Comparison of ENCODE assay signal across 1 cellular context in the genomic region with DNA sequence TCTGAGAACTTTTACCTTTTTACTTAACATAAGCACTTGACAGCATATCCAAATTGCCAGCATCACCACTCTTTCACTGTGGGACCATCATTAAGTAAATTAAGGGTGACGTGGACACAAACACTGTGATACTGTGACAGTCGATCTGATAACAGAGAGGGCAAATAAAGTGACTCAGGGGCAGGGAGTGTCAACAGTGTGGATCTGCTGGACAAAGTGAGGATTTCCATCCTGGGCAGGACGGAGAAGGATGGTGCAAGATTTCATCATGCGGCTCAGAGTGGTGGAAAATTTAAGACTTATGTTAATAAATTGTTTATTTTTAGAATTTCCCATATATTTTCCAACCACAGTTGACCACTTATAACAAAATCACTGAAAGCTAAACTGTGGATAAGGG.
A peak's percentile ranks its signal among the peaks of the same experiment; 100 is the strongest.
TF ChIP-seq lines count a peak whose summit lies in the region.

No MANE protein-coding gene starts in this region.

TF ChIP-seq in HepG2, 621 proteins besides CTCF, POLR2A, EP300 and RAD21 (continues in another document):
- no peak for TF ChIP-seq NFIB (CRISPR knock-in tag; IDR thresholded peaks at IDR 0.05; ENCODE audit: borderline replicate concordance)
- 0 out of 2 replicates have a peak, but pooled peaks have one; percentile 46 for TF ChIP-seq ELF3 (CRISPR knock-in tag; IDR thresholded peaks at IDR 0.05)
- TF ChIP-seq, protein P1, sequence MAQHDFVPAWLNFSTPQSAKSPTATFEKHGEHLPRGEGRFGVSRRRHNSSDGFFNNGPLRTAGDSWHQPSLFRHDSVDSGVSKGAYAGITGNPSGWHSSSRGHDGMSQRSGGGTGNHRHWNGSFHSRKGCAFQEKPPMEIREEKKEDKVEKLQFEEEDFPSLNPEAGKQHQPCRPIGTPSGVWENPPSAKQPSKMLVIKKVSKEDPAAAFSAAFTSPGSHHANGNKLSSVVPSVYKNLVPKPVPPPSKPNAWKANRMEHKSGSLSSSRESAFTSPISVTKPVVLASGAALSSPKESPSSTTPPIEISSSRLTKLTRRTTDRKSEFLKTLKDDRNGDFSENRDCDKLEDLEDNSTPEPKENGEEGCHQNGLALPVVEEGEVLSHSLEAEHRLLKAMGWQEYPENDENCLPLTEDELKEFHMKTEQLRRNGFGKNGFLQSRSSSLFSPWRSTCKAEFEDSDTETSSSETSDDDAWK (CRISPR knock-in tag; IDR thresholded peaks at IDR 0.05) = no peak
- TF ChIP-seq ZNF605 (CRISPR knock-in tag; IDR thresholded peaks at IDR 0.05) = no peak
- 0 out of 2 replicates have a peak, but pooled peaks have one; percentile 30 for TF ChIP-seq ZSCAN20 (CRISPR knock-in tag; IDR thresholded peaks at IDR 0.05; ENCODE audit: borderline replicate concordance)
- TF ChIP-seq ZNF720 (CRISPR knock-in tag; IDR thresholded peaks at IDR 0.05) = no peak
- TF ChIP-seq, protein P2, sequence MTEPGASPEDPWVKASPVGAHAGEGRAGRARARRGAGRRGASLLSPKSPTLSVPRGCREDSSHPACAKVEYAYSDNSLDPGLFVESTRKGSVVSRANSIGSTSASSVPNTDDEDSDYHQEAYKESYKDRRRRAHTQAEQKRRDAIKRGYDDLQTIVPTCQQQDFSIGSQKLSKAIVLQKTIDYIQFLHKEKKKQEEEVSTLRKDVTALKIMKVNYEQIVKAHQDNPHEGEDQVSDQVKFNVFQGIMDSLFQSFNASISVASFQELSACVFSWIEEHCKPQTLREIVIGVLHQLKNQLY (CRISPR knock-in tag; IDR thresholded peaks at IDR 0.05) = peak; percentile 52; the same call in 1 of the 2 replicates
- TF ChIP-seq, protein P3, sequence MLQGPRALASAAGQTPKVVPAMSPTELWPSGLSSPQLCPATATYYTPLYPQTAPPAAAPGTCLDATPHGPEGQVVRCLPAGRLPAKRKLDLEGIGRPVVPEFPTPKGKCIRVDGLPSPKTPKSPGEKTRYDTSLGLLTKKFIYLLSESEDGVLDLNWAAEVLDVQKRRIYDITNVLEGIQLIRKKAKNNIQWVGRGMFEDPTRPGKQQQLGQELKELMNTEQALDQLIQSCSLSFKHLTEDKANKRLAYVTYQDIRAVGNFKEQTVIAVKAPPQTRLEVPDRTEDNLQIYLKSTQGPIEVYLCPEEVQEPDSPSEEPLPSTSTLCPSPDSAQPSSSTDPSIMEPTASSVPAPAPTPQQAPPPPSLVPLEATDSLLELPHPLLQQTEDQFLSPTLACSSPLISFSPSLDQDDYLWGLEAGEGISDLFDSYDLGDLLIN (CRISPR knock-in tag; IDR thresholded peaks at IDR 0.05; ENCODE audit: borderline replicate concordance) = no peak
- no peak for TF ChIP-seq ZNF772 (CRISPR knock-in tag; IDR thresholded peaks at IDR 0.05)
- TF ChIP-seq SIX1 (CRISPR knock-in tag; IDR thresholded peaks at IDR 0.05; ENCODE audit: borderline replicate concordance) = peak; percentile 59; the same call in 1 of the 2 replicates
- no peak for TF ChIP-seq ARHGAP35 (CRISPR knock-in tag; IDR thresholded peaks at IDR 0.05; ENCODE audit: borderline replicate concordance)
- TF ChIP-seq ATAD3A (CRISPR knock-in tag; IDR thresholded peaks at IDR 0.05) = no peak
- TF ChIP-seq KMT2B (CRISPR knock-in tag; IDR thresholded peaks at IDR 0.05) = no peak
- TF ChIP-seq DR1 (CRISPR knock-in tag; IDR thresholded peaks at IDR 0.05) = no peak
- TF ChIP-seq ZEB1 (IDR thresholded peaks at IDR 0.05; ENCODE audit: insufficient replicate concordance, low read depth) = no peak
- TF ChIP-seq, protein P4, sequence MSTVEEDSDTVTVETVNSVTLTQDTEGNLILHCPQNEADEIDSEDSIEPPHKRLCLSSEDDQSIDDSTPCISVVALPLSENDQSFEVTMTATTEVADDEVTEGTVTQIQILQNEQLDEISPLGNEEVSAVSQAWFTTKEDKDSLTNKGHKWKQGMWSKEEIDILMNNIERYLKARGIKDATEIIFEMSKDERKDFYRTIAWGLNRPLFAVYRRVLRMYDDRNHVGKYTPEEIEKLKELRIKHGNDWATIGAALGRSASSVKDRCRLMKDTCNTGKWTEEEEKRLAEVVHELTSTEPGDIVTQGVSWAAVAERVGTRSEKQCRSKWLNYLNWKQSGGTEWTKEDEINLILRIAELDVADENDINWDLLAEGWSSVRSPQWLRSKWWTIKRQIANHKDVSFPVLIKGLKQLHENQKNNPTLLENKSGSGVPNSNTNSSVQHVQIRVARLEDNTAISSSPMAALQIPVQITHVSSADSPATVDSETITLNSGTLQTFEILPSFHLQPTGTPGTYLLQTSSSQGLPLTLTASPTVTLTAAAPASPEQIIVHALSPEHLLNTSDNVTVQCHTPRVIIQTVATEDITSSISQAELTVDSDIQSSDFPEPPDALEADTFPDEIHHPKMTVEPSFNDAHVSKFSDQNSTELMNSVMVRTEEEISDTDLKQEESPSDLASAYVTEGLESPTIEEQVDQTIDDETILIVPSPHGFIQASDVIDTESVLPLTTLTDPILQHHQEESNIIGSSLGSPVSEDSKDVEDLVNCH (CRISPR knock-in tag; IDR thresholded peaks at IDR 0.05) = no peak
- no peak for TF ChIP-seq ZNF562 (CRISPR knock-in tag; IDR thresholded peaks at IDR 0.05; ENCODE audit: borderline replicate concordance)
- TF ChIP-seq ZNF205 (CRISPR knock-in tag; IDR thresholded peaks at IDR 0.05) = peak; percentile 57; the same call in 1 of the 2 replicates
- no peak for TF ChIP-seq NFE2 (CRISPR knock-in tag; IDR thresholded peaks at IDR 0.05)
- TF ChIP-seq ZC3H13 (CRISPR knock-in tag; IDR thresholded peaks at IDR 0.05) = no peak
- TF ChIP-seq HMG20A (CRISPR knock-in tag; IDR thresholded peaks at IDR 0.05; ENCODE audit: borderline replicate concordance) = peak; percentile 82; the same call in 1 of the 2 replicates
- peak; percentile 66 for TF ChIP-seq DPF2 (CRISPR knock-in tag; IDR thresholded peaks at IDR 0.05; ENCODE audit: borderline replicate concordance, low read depth)
- peak; percentile 75 for TF ChIP-seq KLF6 (CRISPR knock-in tag; IDR thresholded peaks at IDR 0.05)
- TF ChIP-seq ZNF235 (CRISPR knock-in tag; IDR thresholded peaks at IDR 0.05; ENCODE audit: borderline replicate concordance) = no peak
- TF ChIP-seq, protein P5, sequence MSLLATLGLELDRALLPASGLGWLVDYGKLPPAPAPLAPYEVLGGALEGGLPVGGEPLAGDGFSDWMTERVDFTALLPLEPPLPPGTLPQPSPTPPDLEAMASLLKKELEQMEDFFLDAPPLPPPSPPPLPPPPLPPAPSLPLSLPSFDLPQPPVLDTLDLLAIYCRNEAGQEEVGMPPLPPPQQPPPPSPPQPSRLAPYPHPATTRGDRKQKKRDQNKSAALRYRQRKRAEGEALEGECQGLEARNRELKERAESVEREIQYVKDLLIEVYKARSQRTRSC (CRISPR knock-in tag; IDR thresholded peaks at IDR 0.05; ENCODE audit: low read depth) = no peak; the same call in 1 of the 2 replicates
- TF ChIP-seq ZNF230 (CRISPR knock-in tag; IDR thresholded peaks at IDR 0.05) = no peak
- TF ChIP-seq ZSCAN25 (CRISPR knock-in tag; IDR thresholded peaks at IDR 0.05) = no peak
- no peak for TF ChIP-seq POLR2AphosphoS2 (IDR thresholded peaks at IDR 0.05; ENCODE audit: low read depth, low read length)
- TF ChIP-seq, protein P6, sequence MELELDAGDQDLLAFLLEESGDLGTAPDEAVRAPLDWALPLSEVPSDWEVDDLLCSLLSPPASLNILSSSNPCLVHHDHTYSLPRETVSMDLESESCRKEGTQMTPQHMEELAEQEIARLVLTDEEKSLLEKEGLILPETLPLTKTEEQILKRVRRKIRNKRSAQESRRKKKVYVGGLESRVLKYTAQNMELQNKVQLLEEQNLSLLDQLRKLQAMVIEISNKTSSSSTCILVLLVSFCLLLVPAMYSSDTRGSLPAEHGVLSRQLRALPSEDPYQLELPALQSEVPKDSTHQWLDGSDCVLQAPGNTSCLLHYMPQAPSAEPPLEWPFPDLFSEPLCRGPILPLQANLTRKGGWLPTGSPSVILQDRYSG (CRISPR knock-in tag; IDR thresholded peaks at IDR 0.05) = no peak
- no peak for TF ChIP-seq ZFAT (CRISPR knock-in tag; conservative IDR thresholded peaks at IDR 0.05)
- no peak for TF ChIP-seq NRL (CRISPR knock-in tag; IDR thresholded peaks at IDR 0.05; ENCODE audit: borderline replicate concordance)
- peak; percentile 80; the same call in 1 of the 2 replicates for TF ChIP-seq FOXJ3 (CRISPR knock-in tag; IDR thresholded peaks at IDR 0.05; ENCODE audit: borderline replicate concordance)
- TF ChIP-seq XBP1 (CRISPR knock-in tag; IDR thresholded peaks at IDR 0.05) = peak; percentile 86; the same call in 1 of the 2 replicates
- peak; percentile 50; the same call in 1 of the 2 replicates for TF ChIP-seq ZMYM4 (CRISPR knock-in tag; IDR thresholded peaks at IDR 0.05)
- TF ChIP-seq ZNF264 (CRISPR knock-in tag; IDR thresholded peaks at IDR 0.05) = no peak
- TF ChIP-seq HOXA3 (CRISPR knock-in tag; IDR thresholded peaks at IDR 0.05) = peak; percentile 73
- TF ChIP-seq MAFK (conservative IDR thresholded peaks at IDR 0.05 in 1 of 2, IDR thresholded peaks at IDR 0.05 in 1 of 2; ENCODE audit: low read length in 2 of 2) = peak in 1 of 2 experiments; percentile 19; a peak in 1 of 4 replicates
- TF ChIP-seq, protein P7, sequence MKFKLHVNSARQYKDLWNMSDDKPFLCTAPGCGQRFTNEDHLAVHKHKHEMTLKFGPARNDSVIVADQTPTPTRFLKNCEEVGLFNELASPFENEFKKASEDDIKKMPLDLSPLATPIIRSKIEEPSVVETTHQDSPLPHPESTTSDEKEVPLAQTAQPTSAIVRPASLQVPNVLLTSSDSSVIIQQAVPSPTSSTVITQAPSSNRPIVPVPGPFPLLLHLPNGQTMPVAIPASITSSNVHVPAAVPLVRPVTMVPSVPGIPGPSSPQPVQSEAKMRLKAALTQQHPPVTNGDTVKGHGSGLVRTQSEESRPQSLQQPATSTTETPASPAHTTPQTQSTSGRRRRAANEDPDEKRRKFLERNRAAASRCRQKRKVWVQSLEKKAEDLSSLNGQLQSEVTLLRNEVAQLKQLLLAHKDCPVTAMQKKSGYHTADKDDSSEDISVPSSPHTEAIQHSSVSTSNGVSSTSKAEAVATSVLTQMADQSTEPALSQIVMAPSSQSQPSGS (CRISPR knock-in tag; IDR thresholded peaks at IDR 0.05) = peak; percentile 91; the same call in 1 of the 2 replicates
- TF ChIP-seq SMAD1 (CRISPR knock-in tag; IDR thresholded peaks at IDR 0.05; ENCODE audit: borderline replicate concordance, low read depth) = no peak
- peak; percentile 56; the same call in 1 of the 2 replicates for TF ChIP-seq TBX3 (IDR thresholded peaks at IDR 0.05; ENCODE audit: borderline replicate concordance)
- TF ChIP-seq NFATC3 (CRISPR knock-in tag; IDR thresholded peaks at IDR 0.05) = no peak
- no peak for TF ChIP-seq ZNF556 (CRISPR knock-in tag; IDR thresholded peaks at IDR 0.05; ENCODE audit: borderline replicate concordance)
- TF ChIP-seq SMAD3 (CRISPR knock-in tag; IDR thresholded peaks at IDR 0.05) = peak; percentile 71
- TF ChIP-seq, protein P8, sequence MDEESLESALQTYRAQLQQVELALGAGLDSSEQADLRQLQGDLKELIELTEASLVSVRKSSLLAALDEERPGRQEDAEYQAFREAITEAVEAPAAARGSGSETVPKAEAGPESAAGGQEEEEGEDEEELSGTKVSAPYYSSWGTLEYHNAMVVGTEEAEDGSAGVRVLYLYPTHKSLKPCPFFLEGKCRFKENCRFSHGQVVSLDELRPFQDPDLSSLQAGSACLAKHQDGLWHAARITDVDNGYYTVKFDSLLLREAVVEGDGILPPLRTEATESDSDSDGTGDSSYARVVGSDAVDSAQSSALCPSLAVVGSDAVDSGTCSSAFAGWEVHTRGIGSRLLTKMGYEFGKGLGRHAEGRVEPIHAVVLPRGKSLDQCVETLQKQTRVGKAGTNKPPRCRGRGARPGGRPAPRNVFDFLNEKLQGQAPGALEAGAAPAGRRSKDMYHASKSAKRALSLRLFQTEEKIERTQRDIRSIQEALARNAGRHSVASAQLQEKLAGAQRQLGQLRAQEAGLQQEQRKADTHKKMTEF (CRISPR knock-in tag; IDR thresholded peaks at IDR 0.05) = peak; percentile 75
- peak; percentile 89 for TF ChIP-seq MEIS2 (CRISPR knock-in tag; IDR thresholded peaks at IDR 0.05)
- TF ChIP-seq ZBTB7B (CRISPR knock-in tag; IDR thresholded peaks at IDR 0.05) = 0 out of 2 replicates have a peak, but pooled peaks have one; percentile 49
- 0 out of 2 replicates have a peak, but pooled peaks have one; percentile 35 for TF ChIP-seq ZSCAN21 (CRISPR knock-in tag; IDR thresholded peaks at IDR 0.05; ENCODE audit: borderline replicate concordance)
- no peak for TF ChIP-seq ZNF253 (CRISPR knock-in tag; IDR thresholded peaks at IDR 0.05; ENCODE audit: borderline replicate concordance)
- TF ChIP-seq, protein P9, sequence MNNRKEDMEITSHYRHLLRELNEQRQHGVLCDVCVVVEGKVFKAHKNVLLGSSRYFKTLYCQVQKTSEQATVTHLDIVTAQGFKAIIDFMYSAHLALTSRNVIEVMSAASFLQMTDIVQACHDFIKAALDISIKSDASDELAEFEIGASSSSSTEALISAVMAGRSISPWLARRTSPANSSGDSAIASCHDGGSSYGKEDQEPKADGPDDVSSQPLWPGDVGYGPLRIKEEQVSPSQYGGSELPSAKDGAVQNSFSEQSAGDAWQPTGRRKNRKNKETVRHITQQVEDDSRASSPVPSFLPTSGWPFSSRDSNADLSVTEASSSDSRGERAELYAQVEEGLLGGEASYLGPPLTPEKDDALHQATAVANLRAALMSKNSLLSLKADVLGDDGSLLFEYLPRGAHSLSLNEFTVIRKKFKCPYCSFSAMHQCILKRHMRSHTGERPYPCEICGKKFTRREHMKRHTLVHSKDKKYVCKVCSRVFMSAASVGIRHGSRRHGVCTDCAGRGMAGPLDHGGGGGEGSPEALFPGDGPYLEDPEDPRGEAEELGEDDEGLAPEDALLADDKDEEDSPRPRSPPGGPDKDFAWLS (CRISPR knock-in tag; IDR thresholded peaks at IDR 0.05; ENCODE audit: borderline replicate concordance) = no peak
- TF ChIP-seq TARDBP (CRISPR knock-in tag; IDR thresholded peaks at IDR 0.05) = peak; percentile 42; the same call in 1 of the 2 replicates
- TF ChIP-seq RBM39 (IDR thresholded peaks at IDR 0.05; ENCODE audit: low read depth, low read length, poor library complexity, severe bottlenecking) = no peak
- no peak for TF ChIP-seq GLI4 (CRISPR knock-in tag; IDR thresholded peaks at IDR 0.05; ENCODE audit: borderline replicate concordance)
- TF ChIP-seq ZNF460 (CRISPR knock-in tag; IDR thresholded peaks at IDR 0.05; ENCODE audit: borderline replicate concordance) = no peak
- TF ChIP-seq, protein P10, sequence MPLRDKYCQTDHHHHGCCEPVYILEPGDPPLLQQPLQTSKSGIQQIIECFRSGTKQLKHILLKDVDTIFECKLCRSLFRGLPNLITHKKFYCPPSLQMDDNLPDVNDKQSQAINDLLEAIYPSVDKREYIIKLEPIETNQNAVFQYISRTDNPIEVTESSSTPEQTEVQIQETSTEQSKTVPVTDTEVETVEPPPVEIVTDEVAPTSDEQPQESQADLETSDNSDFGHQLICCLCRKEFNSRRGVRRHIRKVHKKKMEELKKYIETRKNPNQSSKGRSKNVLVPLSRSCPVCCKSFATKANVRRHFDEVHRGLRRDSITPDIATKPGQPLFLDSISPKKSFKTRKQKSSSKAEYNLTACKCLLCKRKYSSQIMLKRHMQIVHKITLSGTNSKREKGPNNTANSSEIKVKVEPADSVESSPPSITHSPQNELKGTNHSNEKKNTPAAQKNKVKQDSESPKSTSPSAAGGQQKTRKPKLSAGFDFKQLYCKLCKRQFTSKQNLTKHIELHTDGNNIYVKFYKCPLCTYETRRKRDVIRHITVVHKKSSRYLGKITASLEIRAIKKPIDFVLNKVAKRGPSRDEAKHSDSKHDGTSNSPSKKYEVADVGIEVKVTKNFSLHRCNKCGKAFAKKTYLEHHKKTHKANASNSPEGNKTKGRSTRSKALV (CRISPR knock-in tag; IDR thresholded peaks at IDR 0.05) = peak; percentile 50; the same call in 1 of the 2 replicates
- TF ChIP-seq SAP130 (CRISPR knock-in tag; IDR thresholded peaks at IDR 0.05; ENCODE audit: low read depth) = peak; percentile 85
- no peak for TF ChIP-seq YEATS2 (CRISPR knock-in tag; IDR thresholded peaks at IDR 0.05; ENCODE audit: borderline replicate concordance)
- peak; percentile 53 for TF ChIP-seq TEAD3 (CRISPR knock-in tag; optimal IDR thresholded peaks at IDR 0.05; ENCODE audit: borderline replicate concordance)
- TF ChIP-seq PHB2 (IDR thresholded peaks at IDR 0.05; ENCODE audit: partially characterized antibody) = no peak
